ENCODE assay signal across 1 cellular context in genomic region chr13:91417660-91418325, GRCh38.
A peak's percentile ranks its signal among the peaks of the same experiment; 100 is the strongest.
TF ChIP-seq lines count a peak whose summit lies in the region.

No MANE protein-coding gene starts in this region.

TF ChIP-seq in GM12878, 131 proteins besides CTCF, POLR2A, EP300 and RAD21 (continued from another document):
- peak; percentile 47; the same call in 1 of the 2 replicates for TF ChIP-seq RUNX3 (IDR thresholded peaks at IDR 0.05; ENCODE audit: low read length)
TF ChIP-seq in GM12878: peak in this region for 1.
